In the genomic region with DNA sequence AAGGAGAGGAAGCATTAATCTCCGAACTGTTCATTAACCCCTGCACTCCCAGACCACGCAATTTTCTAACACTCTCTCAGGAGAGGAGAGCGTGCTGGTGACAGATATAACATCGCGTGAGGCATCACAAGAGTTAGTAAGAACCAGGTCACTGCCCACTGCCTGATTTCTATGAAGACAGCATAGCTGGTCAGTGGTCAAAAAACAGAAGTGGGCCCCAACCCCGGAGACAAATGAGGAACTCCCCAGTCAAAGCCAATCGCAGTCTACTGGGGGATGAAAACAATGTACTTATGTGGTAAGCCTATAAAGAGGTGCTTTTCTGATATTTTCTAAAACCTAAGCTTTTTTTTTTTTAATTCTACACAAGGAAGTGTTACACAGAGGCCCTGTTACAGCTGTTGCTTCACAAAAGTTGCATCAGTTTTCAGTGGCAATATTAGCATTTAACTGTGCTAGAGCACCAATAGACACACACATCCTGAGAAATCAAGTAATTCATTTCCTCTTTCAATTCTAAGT, we compare ENCODE assay signal across 12 cellular contexts.
DNase-seq lines count a peak whose midpoint lies in the region; ATAC-seq and TF ChIP-seq lines count a peak whose summit lies in the region.
"Had no signal": no experiment of that assay in that cellular context is flagged by ENCODE, and none has a peak within 500 bp of the region (broad histone marks: within the 10 kb centered on the region; RNA-seq: fewer than 3 reads in every experiment).

No MANE protein-coding gene starts in this region.

- H3K27me3 ChIP-seq in Peyer's patch (no peaks in the 10 kb centered on the region), gastroesophageal sphincter (no peaks in the 10 kb centered on the region), spleen (replicated peaks in 1 of 7) (no peaks in the 10 kb centered on the region), ovary (no peaks in the 10 kb centered on the region)

- ATAC-seq in gastroesophageal sphincter = peak; percentile 62

- no peak overlapping the region for H3K4me3 ChIP-seq in Peyer's patch
- H3K4me3 ChIP-seq in gastroesophageal sphincter = no peak overlapping the region
- H3K4me3 ChIP-seq in spleen = peak overlapping the region in 1 of 8 donors; percentile 42
- H3K4me3 ChIP-seq in ovary = no peak overlapping the region

- no peak for TF ChIP-seq POLR2A in Peyer's patch (IDR thresholded peaks at IDR 0.05)
- TF ChIP-seq POLR2A in gastroesophageal sphincter (IDR thresholded peaks at IDR 0.05) = no peak
- TF ChIP-seq POLR2A in spleen (IDR thresholded peaks at IDR 0.05) = no peak
- no peak for TF ChIP-seq POLR2A in ovary (IDR thresholded peaks at IDR 0.05)

- no peaks in the 10 kb centered on the region for H3K36me3 ChIP-seq in Peyer's patch
- no peaks in the 10 kb centered on the region for H3K36me3 ChIP-seq in gastroesophageal sphincter
- H3K36me3 ChIP-seq in spleen = no peaks in the 10 kb centered on the region
- no peaks in the 10 kb centered on the region for H3K36me3 ChIP-seq in ovary

- H3K9me3 ChIP-seq in Peyer's patch = no peaks in the 10 kb centered on the region
- H3K9me3 ChIP-seq in gastroesophageal sphincter = no peaks in the 10 kb centered on the region
- H3K9me3 ChIP-seq in spleen = no peaks in the 10 kb centered on the region
- H3K9me3 ChIP-seq in ovary = no peaks in the 10 kb centered on the region

- WGBS in gastroesophageal sphincter (ENCODE audit: low coverage in 1 of 2), 2 donors = 65 to 74% methylated on average over 7 of the region's 7 CpGs
- 32 to 63% (median 41%) methylated on average over 7 of the region's 7 CpGs for WGBS in spleen, 5 donors
- WGBS in ovary, 3 donors = 71 to 72% (median 72%) methylated on average over 7 of the region's 7 CpGs

- TF ChIP-seq CTCF in Peyer's patch (IDR thresholded peaks at IDR 0.05) (no peak), gastroesophageal sphincter (IDR thresholded peaks at IDR 0.05) (no peak), spleen (IDR thresholded peaks at IDR 0.05 in 8 of 11, conservative IDR thresholded peaks at IDR 0.05 in 3 of 11) (no peak), ovary (IDR thresholded peaks at IDR 0.05) (no peak)

- H3K27ac ChIP-seq in Peyer's patch (peak overlapping the region in 2 of 4 donors; percentile 1 to 8), gastroesophageal sphincter (no peak overlapping the region), spleen (peak overlapping the region in 7 of 8 donors; percentile 29 to 78 (median 50)), ovary (no peak overlapping the region)
- H3K27ac ChIP-seq: 22Rv1, epithelial cell of prostate had no signal

- TF ChIP-seq EP300 in gastroesophageal sphincter (IDR thresholded peaks at IDR 0.05) (no peak), ovary (IDR thresholded peaks at IDR 0.05) (no peak)

- intact Hi-C loops in spleen (cut with DNase I; ENCODE audit: low total_unique reads) (loop anchor here (10.0 kb wide), 1 partner anchor 117 kb away; no protein-coding TSS in a partner anchor), ovary (cut with DNase I) (no loop called here)

- H3K4me1 ChIP-seq in Peyer's patch (peaks cover 0 to 12% (median 9%) of the 10 kb centered on the region in 4 donors), gastroesophageal sphincter (peaks cover 0 to 6% (median 0%) of the 10 kb centered on the region in 3 donors), spleen (peaks cover 25 to 91% (median 46%) of the 10 kb centered on the region in 6 donors), ovary (ENCODE audit: insufficient read depth) (no peaks in the 10 kb centered on the region)

- peak; percentile 18 for DNase-seq in NCI-H1694 treated with DMSO at 0.1 percent for 48 hours (lab: John Stamatoyannopoulos, UW)
- DNase-seq in NCI-H1694 (lab: John Stamatoyannopoulos, UW) = no peak
- peak in 2 of 3 donors; percentile 41 to 58 for DNase-seq in Peyer's patch
- peak; percentile 76 for DNase-seq in spleen
- no peak for DNase-seq in ovary
- no peak for DNase-seq in NCI-H1092 treated with DMSO at 0.1 percent for 48 hours (lab: John Stamatoyannopoulos, UW)
- no peak for DNase-seq in dedifferentiated amniotic fluid mesenchymal stem cell (ENCODE audit: extremely low spot score)
- DNase-seq: NCI-H524 treated with DMSO at 0.1 percent for 48 hours, nephron progenitor cell had no signal

Comparison
In these comparisons a context has a peak if more than half of its experiments do, and no peak if none do; other contexts are left out.
1. DNase-seq: peak in NCI-H1694 treated with DMSO at 0.1 percent for 48 hours (single experiment), Peyer's patch (2 of 3) and spleen (single experiment); none in NCI-H1694 (single experiment), ovary (0 of 5), NCI-H1092 treated with DMSO at 0.1 percent for 48 hours (single experiment) and dedifferentiated amniotic fluid mesenchymal stem cell (single experiment).
2. H3K27ac ChIP-seq: peak in spleen (7 of 8); none in gastroesophageal sphincter (0 of 4) and ovary (0 of 2).